20 cellular contexts compared by ENCODE assay signal in genomic region chr15:27686971-27687370, GRCh38.
"Had no signal": no experiment of that assay in that cellular context is flagged by ENCODE, and none has a peak within 500 bp of the region (broad histone marks: within the 10 kb centered on the region; RNA-seq: fewer than 3 reads in every experiment).

No MANE protein-coding gene starts in this region.

- H3K27ac ChIP-seq: colonic mucosa, dorsolateral prefrontal cortex, neural progenitor cell, spleen, suprapubic skin, tibial artery had no signal

- H3K4me2 ChIP-seq: neural progenitor cell had no signal

- H3K9me3 ChIP-seq: colonic mucosa, suprapubic skin, tibial artery had no signal

- H3K36me3 ChIP-seq: colonic mucosa, neural progenitor cell, spleen, suprapubic skin, tibial artery had no signal

- FAIRE-seq: bronchial epithelial cell, endothelial cell of umbilical vein had no signal

- H2AFZ ChIP-seq: neural progenitor cell had no signal

- H3K4me3 ChIP-seq: colonic mucosa, dorsolateral prefrontal cortex, neural progenitor cell, spleen, suprapubic skin, tibial artery had no signal

- DNase-seq: activated CD4-positive, alpha-beta T cell treated with anti-CD3 and anti-CD28 coated beads for 1 hour; activated CD4-positive, alpha-beta T cell treated with anti-CD3 and anti-CD28 coated beads, Interleukin-2, amount 10 ng/mL, durations not matched to agents 7 days and 5 days; activated CD8-positive, alpha-beta T cell treated with anti-CD3 and anti-CD28 coated beads for 36 hours; activated naive CD4-positive, alpha-beta T cell; activated T-cell treated with anti-CD3 and anti-CD28 coated beads, Interleukin-2, amount 50 U/mL, for 72 hours; colonic mucosa; dorsolateral prefrontal cortex; effector memory CD8-positive, alpha-beta T cell; hippocampal formation; immature natural killer cell; naive thymus-derived CD8-positive, alpha-beta T cell; right cardiac atrium; spleen; stimulated activated naive CD4-positive, alpha-beta T cell; T-helper 2 cell; tibial artery had no signal

- H3K4me1 ChIP-seq: colonic mucosa, neural progenitor cell, spleen, suprapubic skin, tibial artery had no signal

- H3K9ac ChIP-seq: neural progenitor cell had no signal

- H3K27me3 ChIP-seq: colonic mucosa, dorsolateral prefrontal cortex, neural progenitor cell, spleen, suprapubic skin, tibial artery had no signal
